ENCODE assay signal across 14 cellular contexts in genomic region chr3:30620402-30621360, GRCh38. TPM values are rescaled to one million over a fixed set of nuclear protein-coding genes. Genes with fewer than 3 reads are reported as not detected.
DNase-seq lines count a peak whose midpoint lies in the region; ATAC-seq and TF ChIP-seq lines count a peak whose summit lies in the region.
"Had no signal": no experiment of that assay in that cellular context is flagged by ENCODE, and none has a peak within 500 bp of the region (broad histone marks: within the 10 kb centered on the region; RNA-seq: fewer than 3 reads in every experiment).

No MANE protein-coding gene starts in this region.

- H3K9me3 ChIP-seq in mesenchymal stem cell (ENCODE audit: control insufficient read depth, low read length): no peaks in the 10 kb centered on the region
- H3K9me3 ChIP-seq in upper lobe of right lung: no peaks in the 10 kb centered on the region
- H3K9me3 ChIP-seq: pancreas had no signal

- intact Hi-C loops in upper lobe of right lung (cut with DNase I): no loop called here

- DNase-seq in stimulated activated CD4-positive, alpha-beta T cell treated with anti-CD3 and anti-CD28 coated beads, Interleukin-1b, Interleukin-23, amount 100 ng/mL, for 48 hours: peak; percentile 63
- no peak for DNase-seq in stimulated activated CD4-positive, alpha-beta T cell treated with anti-CD3 and anti-CD28 coated beads, Interleukin-2, amount 100 ng/mL, for 48 hours
- peak; percentile 27 to 32 for DNase-seq in activated CD4-positive, alpha-beta T cell treated with anti-CD3 and anti-CD28 coated beads, Interleukin-2, amount 50 U/mL, for 4 hours
- DNase-seq in mesenchymal stem cell: peak; percentile 45
- no peak for DNase-seq in upper lobe of right lung
- DNase-seq in GDM1 (lab: John Stamatoyannopoulos, UW): no peak
- DNase-seq in DMS 273 (lab: John Stamatoyannopoulos, UW; ENCODE audit: unreplicated experiment): no peak
- no peak for DNase-seq in RKO (ENCODE audit: low spot score)
- DNase-seq: activated gamma-delta T cell, hypothalamus, NCI-H1417 treated with DMSO at 0.1 percent for 48 hours, NCI-H524, pancreas had no signal

- no peak overlapping the region for H2BK120ac ChIP-seq in mesenchymal stem cell (ENCODE audit: low read depth, low read length)

- no peak overlapping the region for H4K91ac ChIP-seq in mesenchymal stem cell (ENCODE audit: low read length)

- H2AFZ ChIP-seq in mesenchymal stem cell (ENCODE audit: low read depth, low read length): no peak overlapping the region

- H2BK5ac ChIP-seq in mesenchymal stem cell (ENCODE audit: low read depth, low read length, poor library complexity, severe bottlenecking): no peak overlapping the region

- no peak overlapping the region for H3K4me3 ChIP-seq in mesenchymal stem cell (ENCODE audit: insufficient read depth in 1 of 2, low read depth in 1 of 2, low read length in 2 of 2)
- no peak overlapping the region for H3K4me3 ChIP-seq in upper lobe of right lung
- H3K4me3 ChIP-seq: pancreas had no signal

- H3K36me3 ChIP-seq in mesenchymal stem cell (ENCODE audit: control insufficient read depth in 1 of 2, insufficient read depth in 2 of 2, low read depth in 1 of 2, low read length in 2 of 2) (peaks cover 6 to 57% of the 10 kb centered on the region in 2 experiments), upper lobe of right lung (peaks cover 32% of the 10 kb centered on the region)
- H3K36me3 ChIP-seq: pancreas had no signal

- no peak overlapping the region for H2BK15ac ChIP-seq in mesenchymal stem cell (ENCODE audit: low read depth, poor library complexity, severe bottlenecking)

- peaks cover 2% of the 10 kb centered on the region for H3K79me1 ChIP-seq in mesenchymal stem cell (replicated peaks; ENCODE audit: low read length, poor library complexity, severe bottlenecking)

- peak overlapping the region in 1 of 2 experiments; percentile 56 for H3K18ac ChIP-seq in mesenchymal stem cell (ENCODE audit: low read depth in 1 of 2, low read length in 2 of 2)

- no peak overlapping the region for H4K8ac ChIP-seq in mesenchymal stem cell (ENCODE audit: low read length)

- ATAC-seq in upper lobe of right lung: no peak
- ATAC-seq: esophagus mucosa, pancreas had no signal

- H3K4ac ChIP-seq in mesenchymal stem cell (ENCODE audit: low read depth in 1 of 2, low read length in 2 of 2): no peak overlapping the region

- H3K4me2 ChIP-seq in mesenchymal stem cell (ENCODE audit: low read length, poor library complexity, severe bottlenecking): no peak overlapping the region

- no peak overlapping the region for H3K23ac ChIP-seq in mesenchymal stem cell (ENCODE audit: low read length in 2 of 2)

- peak overlapping the region in 1 of 2 experiments; percentile 77 for H3K14ac ChIP-seq in mesenchymal stem cell (ENCODE audit: low read length in 2 of 2)

- H3K27me3 ChIP-seq in mesenchymal stem cell (ENCODE audit: control insufficient read depth in 1 of 2, insufficient read depth in 1 of 2, low read length in 2 of 2) (no peaks in the 10 kb centered on the region), upper lobe of right lung (no peaks in the 10 kb centered on the region)
- H3K27me3 ChIP-seq: pancreas had no signal

- TF ChIP-seq CTCF in upper lobe of right lung (IDR thresholded peaks at IDR 0.05): no peak

- H3K9ac ChIP-seq in mesenchymal stem cell (ENCODE audit: low read length): no peak overlapping the region

- H2AK5ac ChIP-seq in mesenchymal stem cell (ENCODE audit: low read length, severe bottlenecking): no peak overlapping the region

- H2BK12ac ChIP-seq in mesenchymal stem cell (ENCODE audit: low read length in 2 of 2): peak overlapping the region in 1 of 2 experiments; percentile 47

- H3K27ac ChIP-seq in mesenchymal stem cell (ENCODE audit: low read length, poor library complexity, severe bottlenecking) (no peak overlapping the region), upper lobe of right lung (peak overlapping the region; percentile 2)
- H3K27ac ChIP-seq: pancreas had no signal

- 84% methylated on average over 3 of the region's 4 CpGs for WGBS in mesenchymal stem cell

- peaks cover 5% of the 10 kb centered on the region for H3K4me1 ChIP-seq in mesenchymal stem cell (ENCODE audit: control insufficient read depth, insufficient read depth, low read depth, low read length)
- H3K4me1 ChIP-seq in upper lobe of right lung: peaks cover 85% of the 10 kb centered on the region

RNA-seq across cellular contexts. Expression of gene TGFBR2, which starts 14.3 kb away (rescaled TPM):
- polyA plus RNA-seq in mesenchymal stem cell (2013, experiment 1 of 2): 195 TPM
- polyA plus RNA-seq in mesenchymal stem cell (2013, experiment 2 of 2): 202 TPM
- 329 TPM for total RNA-seq in upper lobe of right lung

Comparison
In these comparisons a context has a peak if more than half of its experiments do, and no peak if none do; other contexts are left out.
1. DNase-seq: peak in stimulated activated CD4-positive, alpha-beta T cell treated with anti-CD3 and anti-CD28 coated beads, Interleukin-1b, Interleukin-23, amount 100 ng/mL, for 48 hours (single experiment), activated CD4-positive, alpha-beta T cell treated with anti-CD3 and anti-CD28 coated beads, Interleukin-2, amount 50 U/mL, for 4 hours (2 of 2) and mesenchymal stem cell (single experiment); none in stimulated activated CD4-positive, alpha-beta T cell treated with anti-CD3 and anti-CD28 coated beads, Interleukin-2, amount 100 ng/mL, for 48 hours (0 of 2), upper lobe of right lung (single experiment), GDM1 (single experiment), DMS 273 (single experiment) and RKO (single experiment).